In the genomic region with DNA sequence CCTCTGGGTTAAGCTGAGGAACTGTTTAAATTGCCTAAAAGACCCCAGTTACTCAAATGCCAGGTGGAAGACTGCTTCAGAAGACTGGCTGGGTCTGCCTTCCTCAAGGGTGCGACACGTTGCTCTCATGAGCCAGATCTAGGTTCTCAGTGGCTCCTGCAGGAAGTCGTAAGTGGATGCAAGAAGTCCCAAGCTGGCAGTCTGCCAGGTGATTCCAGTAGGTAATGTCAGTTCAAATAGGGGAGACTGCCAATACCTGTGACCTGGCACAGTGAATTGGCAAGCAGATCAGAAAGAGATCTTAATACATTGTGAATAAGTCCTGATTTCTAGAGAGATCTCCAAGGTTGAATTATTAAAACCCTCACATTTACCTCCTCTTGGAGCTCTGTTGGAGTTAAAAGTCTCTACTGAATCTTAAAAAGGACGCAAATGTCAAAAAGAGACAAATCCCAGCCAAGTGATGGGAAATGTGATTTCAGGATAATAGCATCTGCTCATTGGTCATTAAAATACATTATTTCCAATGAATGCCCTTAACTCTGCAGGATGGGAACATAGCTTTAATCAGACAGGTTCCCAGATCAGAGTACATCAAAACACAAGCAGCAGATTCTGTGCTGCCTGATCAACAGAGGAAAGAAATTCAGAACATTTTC, we compare ENCODE assay signal across 16 cellular contexts.
DNase-seq lines count a peak whose midpoint lies in the region; ATAC-seq, FAIRE-seq and TF ChIP-seq lines count a peak whose summit lies in the region.
"Had no signal": no experiment of that assay in that cellular context is flagged by ENCODE, and none has a peak within 500 bp of the region (broad histone marks: within the 10 kb centered on the region; RNA-seq: fewer than 3 reads in every experiment).

No MANE protein-coding gene starts in this region.

- H3K4me1 ChIP-seq in IMR-90 (ENCODE audit: control insufficient read depth, insufficient read depth, low read length), result peaks cover 20% of the 10 kb centered on the region

- peak overlapping the region; percentile 88 for H3K18ac ChIP-seq in IMR-90 (ENCODE audit: low read depth, low read length)

- in situ Hi-C loops in IMR-90 (cut with MboI; ENCODE audit: low sequenced_read_pairs), result loop anchor here (10.0 kb wide), 1 partner anchor 222 kb away; no protein-coding TSS in a partner anchor

- H4K91ac ChIP-seq in IMR-90 (ENCODE audit: insufficient read depth, low read depth, low read length), result peak overlapping the region; percentile 77

- H3K4ac ChIP-seq in IMR-90 (ENCODE audit: low read depth, low read length), result peak overlapping the region; percentile 79

- H3K27ac ChIP-seq in IMR-90 (ENCODE audit: insufficient read depth, low read length), result no peak overlapping the region
- H3K27ac ChIP-seq: skin epidermis had no signal

- no peaks in the 10 kb centered on the region for H3K9me3 Mint-ChIP-seq in activated CD4-positive, alpha-beta T cell treated with anti-CD3 and anti-CD28 coated beads, Interleukin-2, amount 10 ng/mL, durations not matched to agents 7 days and 5 days
- H3K9me3 Mint-ChIP-seq: activated B cell treated with CpG ODN at 0.5 μM for 24 hours; activated T-cell treated with anti-CD3 and anti-CD28 coated beads, Interleukin-2, amount 50 U/mL, for 4 hours; naive thymus-derived CD4-positive, alpha-beta T cell had no signal

- peaks cover 11 to 58% of the 10 kb centered on the region in 2 experiments; a peak in 2 of 4 replicates for H3K79me1 ChIP-seq in IMR-90 (ENCODE audit: low read depth in 1 of 2, low read length in 2 of 2)

- no peak for TF ChIP-seq RAD21 in IMR-90 (IDR thresholded peaks at IDR 0.05; ENCODE audit: low read length)

- no peak for TF ChIP-seq CTCF in IMR-90 (conservative IDR thresholded peaks at IDR 0.05; ENCODE audit: low read depth, low read length)

- DNase-seq in COR-L47 (lab: John Stamatoyannopoulos, UW), result peak; percentile 92
- no peak for DNase-seq in IMR-90
- DNase-seq in RCC 7860 (ENCODE audit: low spot score), result peak; percentile 44
- DNase-seq in iPS-NIHi7 (ENCODE audit: extremely low spot score), result peak; percentile 18
- no peak for DNase-seq in GF-D8 (lab: John Stamatoyannopoulos, UW)
- DNase-seq in activated CD4-positive, alpha-beta T cell treated with anti-CD3 and anti-CD28 coated beads, Interleukin-2, amount 10 ng/mL, durations not matched to agents 7 days and 5 days, result no peak
- no peak for DNase-seq in cerebellar nuclear complex (lab: John Stamatoyannopoulos, UW)
- DNase-seq in kidney glomerular epithelial cell (lab: John Stamatoyannopoulos, UW), result no peak
- DNase-seq: activated B cell treated with CpG ODN at 0.5 μM for 24 hours; activated T-cell treated with anti-CD3 and anti-CD28 coated beads, Interleukin-2, amount 50 U/mL, for 4 hours; CD4-positive, CD25-positive, alpha-beta regulatory T cell; immature natural killer cell; naive thymus-derived CD4-positive, alpha-beta T cell; SIG-M5 had no signal

- peak overlapping the region; percentile 99 for H2BK5ac ChIP-seq in IMR-90 (ENCODE audit: low read depth, low read length, poor library complexity, severe bottlenecking)

- H2AK5ac ChIP-seq in IMR-90 (ENCODE audit: low read depth, low read length), result peak overlapping the region; percentile 92

- no peak for FAIRE-seq in RCC 7860 (lab: Jason Lieb, UNC)

- H4K5ac ChIP-seq in IMR-90 (ENCODE audit: low read depth, low read length), result peak overlapping the region; percentile 56; the same call in 1 of the 2 replicates

- no peaks in the 10 kb centered on the region for H4K20me1 ChIP-seq in IMR-90 (ENCODE audit: insufficient read depth, low read length)

- dilution Hi-C loops in IMR-90 (cut with HindIII; ENCODE audit: low sequenced_read_pairs, unreplicated experiment), result no loop called here

- no peaks in the 10 kb centered on the region for H3K36me3 ChIP-seq in IMR-90 (ENCODE audit: control insufficient read depth, insufficient read depth, low read length)

- no peak overlapping the region for H2AK9ac ChIP-seq in IMR-90 (replicated peaks; ENCODE audit: low read depth, low read length, poor library complexity)

- BruUV-seq in IMR-90 (replicated peaks; lab: Mats Ljungman, UMichigan), result no TSS peak

- H3K9me1 ChIP-seq in IMR-90 (ENCODE audit: insufficient read depth, low read length), result peaks cover 18% of the 10 kb centered on the region

- H3K4me2 ChIP-seq in IMR-90 (ENCODE audit: low read depth, low read length), result no peak overlapping the region

- no peak for ATAC-seq in IMR-90 (ENCODE audit: low read depth)
- ATAC-seq: activated T-cell treated with anti-CD3 and anti-CD28 coated beads, Interleukin-2, amount 50 U/mL, for 4 hours; naive thymus-derived CD4-positive, alpha-beta T cell had no signal

- no CpG with 5 or more reads among the region's 4 CpGs for WGBS in IMR-90 (ENCODE audit: extremely low coverage in 2 of 2, insufficient read length in 1 of 2), 2 experiments

- H3K27me3 ChIP-seq in IMR-90 (ENCODE audit: control insufficient read depth, insufficient read depth, low read length), result no peaks in the 10 kb centered on the region

- H2BK20ac ChIP-seq in IMR-90 (ENCODE audit: low read depth, low read length), result peak overlapping the region; percentile 83

- H3K4me3 ChIP-seq in IMR-90 (ENCODE audit: insufficient read depth, low read depth, low read length), result no peak overlapping the region
- H3K4me3 ChIP-seq: skin epidermis had no signal

- peaks cover 8% of the 10 kb centered on the region for H3K27me3 Mint-ChIP-seq in activated CD4-positive, alpha-beta T cell treated with anti-CD3 and anti-CD28 coated beads, Interleukin-2, amount 10 ng/mL, durations not matched to agents 7 days and 5 days
- H3K27me3 Mint-ChIP-seq: brain had no signal

- H3K9ac ChIP-seq in IMR-90 (ENCODE audit: low read depth, low read length), result no peak overlapping the region

- H3K4me1 Mint-ChIP-seq in activated CD4-positive, alpha-beta T cell treated with anti-CD3 and anti-CD28 coated beads, Interleukin-2, amount 10 ng/mL, durations not matched to agents 7 days and 5 days, result no peaks in the 10 kb centered on the region
- H3K4me1 Mint-ChIP-seq: activated B cell treated with CpG ODN at 0.5 μM for 24 hours; CD4-positive, CD25-positive, alpha-beta regulatory T cell; immature natural killer cell; naive thymus-derived CD4-positive, alpha-beta T cell had no signal

- intact Hi-C loops in IMR-90 (cut with micrococcal nuclease), result no loop called here

- H3K14ac ChIP-seq in IMR-90 (replicated peaks; ENCODE audit: low read depth, low read length), result peak overlapping the region; percentile 30; the same call in 1 of the 2 replicates

- H2BK120ac ChIP-seq in IMR-90 (ENCODE audit: low read depth, low read length), result peak overlapping the region; percentile 82

- no peaks in the 10 kb centered on the region for H3K9me3 ChIP-seq in IMR-90 (ENCODE audit: control insufficient read depth, insufficient read depth, low read length)

- H3K23ac ChIP-seq in IMR-90 (ENCODE audit: low read depth, low read length), result peak overlapping the region; percentile 15; the same call in 1 of the 2 replicates

- no peak overlapping the region for H3K4me3 Mint-ChIP-seq in activated CD4-positive, alpha-beta T cell treated with anti-CD3 and anti-CD28 coated beads, Interleukin-2, amount 10 ng/mL, durations not matched to agents 7 days and 5 days
- H3K4me3 Mint-ChIP-seq: activated B cell treated with CpG ODN at 0.5 μM for 24 hours; activated T-cell treated with anti-CD3 and anti-CD28 coated beads, Interleukin-2, amount 50 U/mL, for 4 hours; brain; CD4-positive, CD25-positive, alpha-beta regulatory T cell; immature natural killer cell; naive thymus-derived CD4-positive, alpha-beta T cell had no signal

- no peak overlapping the region for H3K56ac ChIP-seq in IMR-90 (ENCODE audit: extremely low read depth, insufficient read depth, low read length)

- H4K8ac ChIP-seq in IMR-90 (ENCODE audit: low read depth in 2 of 2, low read length in 2 of 2), result peak overlapping the region; percentile 48 to 91; a peak in 3 of 4 replicates

- no peaks in the 10 kb centered on the region for H3K36me3 Mint-ChIP-seq in activated CD4-positive, alpha-beta T cell treated with anti-CD3 and anti-CD28 coated beads, Interleukin-2, amount 10 ng/mL, durations not matched to agents 7 days and 5 days (ENCODE audit: low read depth)
- H3K36me3 Mint-ChIP-seq: brain; CD4-positive, CD25-positive, alpha-beta regulatory T cell; immature natural killer cell; naive thymus-derived CD4-positive, alpha-beta T cell had no signal

- H3K27ac Mint-ChIP-seq in activated CD4-positive, alpha-beta T cell treated with anti-CD3 and anti-CD28 coated beads, Interleukin-2, amount 10 ng/mL, durations not matched to agents 7 days and 5 days, result no peak overlapping the region
- H3K27ac Mint-ChIP-seq: activated B cell treated with CpG ODN at 0.5 μM for 24 hours; brain; CD4-positive, CD25-positive, alpha-beta regulatory T cell; naive thymus-derived CD4-positive, alpha-beta T cell had no signal

- no peak for TF ChIP-seq POLR2A in IMR-90 (IDR thresholded peaks at IDR 0.05; ENCODE audit: low read depth, low read length)

- no peak overlapping the region for H2AFZ ChIP-seq in IMR-90 (replicated peaks; ENCODE audit: low read length, poor library complexity)

- POLR2A ChIA-PET in IMR-90 (lab: Charles Lee; ENCODE audit: unreplicated experiment), result interaction anchor here (1.3 kb wide), 1 partner anchor 100 kb away, joined by 3 read pairs; no protein-coding TSS in a partner anchor
- POLR2A ChIA-PET in activated CD4-positive, alpha-beta T cell treated with anti-CD3 and anti-CD28 coated beads, Interleukin-2, amount 10 ng/mL, durations not matched to agents 7 days and 5 days (lab: Charles Lee), result no interaction called here

- CTCF ChIA-PET in IMR-90 (lab: Yijun Ruan, JAX), result interaction anchor here (0.6 to 1.0 kb wide), 3 partner anchors 183 to 235 kb away, joined by 3 read pairs; no protein-coding TSS in a partner anchor
- CTCF ChIA-PET in activated CD4-positive, alpha-beta T cell treated with anti-CD3 and anti-CD28 coated beads, Interleukin-2, amount 10 ng/mL, durations not matched to agents 7 days and 5 days (lab: Charles Lee), result interaction anchor here (0.7 kb wide), 1 partner anchor 53 kb away, joined by 3 read pairs; no protein-coding TSS in a partner anchor

- H2BK15ac ChIP-seq in IMR-90 (ENCODE audit: low read depth, low read length), result peak overlapping the region; percentile 75

TF ChIP-seq in IMR-90, 13 proteins besides CTCF, POLR2A, EP300 and RAD21 (continues in another document):
- TF ChIP-seq, protein P1, sequence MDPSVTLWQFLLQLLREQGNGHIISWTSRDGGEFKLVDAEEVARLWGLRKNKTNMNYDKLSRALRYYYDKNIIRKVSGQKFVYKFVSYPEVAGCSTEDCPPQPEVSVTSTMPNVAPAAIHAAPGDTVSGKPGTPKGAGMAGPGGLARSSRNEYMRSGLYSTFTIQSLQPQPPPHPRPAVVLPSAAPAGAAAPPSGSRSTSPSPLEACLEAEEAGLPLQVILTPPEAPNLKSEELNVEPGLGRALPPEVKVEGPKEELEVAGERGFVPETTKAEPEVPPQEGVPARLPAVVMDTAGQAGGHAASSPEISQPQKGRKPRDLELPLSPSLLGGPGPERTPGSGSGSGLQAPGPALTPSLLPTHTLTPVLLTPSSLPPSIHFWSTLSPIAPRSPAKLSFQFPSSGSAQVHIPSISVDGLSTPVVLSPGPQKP (IDR thresholded peaks at IDR 0.05; ENCODE audit: borderline replicate concordance, low read depth, low read length), result no peak
- TF ChIP-seq RCOR1 (IDR thresholded peaks at IDR 0.05; ENCODE audit: insufficient replicate concordance, low read length) (no peak), MAZ (IDR thresholded peaks at IDR 0.05; ENCODE audit: borderline replicate concordance, low read depth, low read length) (no peak), RFX5 (IDR thresholded peaks at IDR 0.05; ENCODE audit: low read depth, low read length) (no peak)

Comparison
In these comparisons a context has a peak if more than half of its experiments do, and no peak if none do; other contexts are left out.
1. DNase-seq: peak in COR-L47 (single experiment), RCC 7860 (single experiment) and iPS-NIHi7 (single experiment); none in IMR-90 (single experiment), GF-D8 (single experiment), activated CD4-positive, alpha-beta T cell treated with anti-CD3 and anti-CD28 coated beads, Interleukin-2, amount 10 ng/mL, durations not matched to agents 7 days and 5 days (single experiment), cerebellar nuclear complex (0 of 2) and kidney glomerular epithelial cell (single experiment).